14 cellular contexts compared by ENCODE assay signal in genomic region chr2:19894135-19894792, GRCh38. TPM values are rescaled to one million over a fixed set of nuclear protein-coding genes. Genes with fewer than 3 reads are reported as not detected.
DNase-seq lines count a peak whose midpoint lies in the region; ATAC-seq, FAIRE-seq and TF ChIP-seq lines count a peak whose summit lies in the region.
"Had no signal": no experiment of that assay in that cellular context is flagged by ENCODE, and none has a peak within 500 bp of the region (broad histone marks: within the 10 kb centered on the region; RNA-seq: fewer than 3 reads in every experiment).

No MANE protein-coding gene starts in this region.

- H3K4me1 Mint-ChIP-seq in stimulated activated naive CD8-positive, alpha-beta T cell treated with anti-CD3 and anti-CD28 coated beads, Interleukin-15, Interleukin-2, amounts not matched to agents 100 ng/mL and 50 ng/mL, for 24 hours (ENCODE audit: low read depth), result peaks cover 72% of the 10 kb centered on the region
- peaks cover 19 to 43% of the 10 kb centered on the region in 2 donors for H3K4me1 Mint-ChIP-seq in effector memory CD8-positive, alpha-beta T cell (ENCODE audit: low read depth in 2 of 2)

- H3K4me3 Mint-ChIP-seq in stimulated activated naive CD8-positive, alpha-beta T cell treated with anti-CD3 and anti-CD28 coated beads, Interleukin-15, Interleukin-2, amounts not matched to agents 100 ng/mL and 50 ng/mL, for 24 hours, result peak overlapping the region; percentile 60
- no peak overlapping the region for H3K4me3 Mint-ChIP-seq in effector memory CD8-positive, alpha-beta T cell

- no peaks in the 10 kb centered on the region for H3K27me3 ChIP-seq in pancreas
- H3K27me3 ChIP-seq: ovary had no signal

- H3K4me1 ChIP-seq in HEK293 (ENCODE audit: control insufficient read depth, insufficient read depth, low read length) (peaks cover 18% of the 10 kb centered on the region), pancreas (peaks cover 14 to 23% (median 21%) of the 10 kb centered on the region in 3 donors)

- no peaks in the 10 kb centered on the region for H3K9me3 Mint-ChIP-seq in stimulated activated naive CD8-positive, alpha-beta T cell treated with anti-CD3 and anti-CD28 coated beads, Interleukin-15, Interleukin-2, amounts not matched to agents 100 ng/mL and 50 ng/mL, for 24 hours
- no peaks in the 10 kb centered on the region for H3K9me3 Mint-ChIP-seq in effector memory CD8-positive, alpha-beta T cell

- H3K4me3 ChIP-seq in HEK293 (ENCODE audit: low read depth, low read length), result no peak overlapping the region
- H3K4me3 ChIP-seq in pancreas, result no peak overlapping the region
- H3K4me3 ChIP-seq: lower lobe of right lung, ovary had no signal

- CTCF ChIA-PET in HEK293 (lab: Yijun Ruan, JAX), result no interaction called here

- no peak for DNase-seq in stimulated activated naive CD8-positive, alpha-beta T cell treated with anti-CD3 and anti-CD28 coated beads, Interleukin-15, Interleukin-2, amounts not matched to agents 100 U/mL and 50 U/mL, for 24 hours
- no peak for DNase-seq in effector memory CD8-positive, alpha-beta T cell
- no peak for DNase-seq in pancreas
- no peak for DNase-seq in DMS 273 treated with DMSO at 0.1 percent for 48 hours (lab: John Stamatoyannopoulos, UW)
- DNase-seq in SHP77 (lab: John Stamatoyannopoulos, UW), result no peak
- DNase-seq: activated CD4-positive, alpha-beta T cell treated with anti-CD3 and anti-CD28 coated beads for 1 hour; EL; lower lobe of right lung; NCI-H524 treated with DMSO at 0.1 percent for 48 hours; ovary; stimulated activated CD4-positive, alpha-beta T cell treated with anti-CD3 and anti-CD28 coated beads, Interleukin-2, amount 100 ng/mL, for 48 hours had no signal

- peak overlapping the region; percentile 91 for H3K27ac Mint-ChIP-seq in stimulated activated naive CD8-positive, alpha-beta T cell treated with anti-CD3 and anti-CD28 coated beads, Interleukin-15, Interleukin-2, amounts not matched to agents 100 ng/mL and 50 ng/mL, for 24 hours
- H3K27ac Mint-ChIP-seq in effector memory CD8-positive, alpha-beta T cell, result peak overlapping the region in 1 of 2 donors; percentile 71

- intact Hi-C loops in pancreas (cut with DNase I), result no loop called here

- POLR2A ChIA-PET in HEK293 (lab: Yijun Ruan, JAX), result no interaction called here

- no peaks in the 10 kb centered on the region for H3K36me3 ChIP-seq in HEK293 (ENCODE audit: control insufficient read depth in 2 of 2, insufficient read depth in 1 of 2, low read length in 2 of 2)
- H3K36me3 ChIP-seq in pancreas, result no peaks in the 10 kb centered on the region
- H3K36me3 ChIP-seq: lower lobe of right lung, ovary had no signal

- ATAC-seq in stimulated activated naive CD8-positive, alpha-beta T cell treated with anti-CD3 and anti-CD28 coated beads, Interleukin-15, Interleukin-2, amounts not matched to agents 100 U/mL and 50 U/mL, for 24 hours, result no peak
- ATAC-seq in HG03378 (IDR thresholded peaks at IDR 0.05; ENCODE audit: unreplicated experiment) (peak; percentile 11), pancreas (no peak)
- ATAC-seq in effector memory CD8-positive, alpha-beta T cell (replicated peaks), result no peak
- ATAC-seq: lower lobe of right lung had no signal

- no peaks in the 10 kb centered on the region for H3K9me3 ChIP-seq in HEK293 (ENCODE audit: control insufficient read depth, insufficient read depth, low read depth, low read length)
- H3K9me3 ChIP-seq in pancreas, result no peaks in the 10 kb centered on the region
- H3K9me3 ChIP-seq: lower lobe of right lung, ovary had no signal

- TF ChIP-seq CTCF in HEK293 (tag by site-specific recombination; IDR thresholded peaks at IDR 0.05), result no peak
- no peak for TF ChIP-seq CTCF in pancreas (IDR thresholded peaks at IDR 0.05)

- FAIRE-seq in pancreas (lab: Jason Lieb, UNC), result no peak

- WGBS in pancreas, 2 donors, result 94 to 98% methylated on average over 4 of the region's 4 CpGs

- peaks cover 16% of the 10 kb centered on the region for H3K36me3 Mint-ChIP-seq in stimulated activated naive CD8-positive, alpha-beta T cell treated with anti-CD3 and anti-CD28 coated beads, Interleukin-15, Interleukin-2, amounts not matched to agents 100 ng/mL and 50 ng/mL, for 24 hours (ENCODE audit: low read depth)
- peaks cover 10% of the 10 kb centered on the region for H3K36me3 Mint-ChIP-seq in effector memory CD8-positive, alpha-beta T cell (ENCODE audit: insufficient read depth)

- no peaks in the 10 kb centered on the region for H3K27me3 Mint-ChIP-seq in stimulated activated naive CD8-positive, alpha-beta T cell treated with anti-CD3 and anti-CD28 coated beads, Interleukin-15, Interleukin-2, amounts not matched to agents 100 ng/mL and 50 ng/mL, for 24 hours
- H3K27me3 Mint-ChIP-seq in effector memory CD8-positive, alpha-beta T cell, result no peaks in the 10 kb centered on the region

- H3K27ac ChIP-seq in HEK293 (ENCODE audit: extremely low read depth, low read depth, low read length) (no peak overlapping the region), pancreas (no peak overlapping the region)
- H3K27ac ChIP-seq: lower lobe of right lung, ovary had no signal

TF ChIP-seq in HEK293, 187 proteins besides CTCF, POLR2A, EP300 and RAD21:
- TF ChIP-seq HOXA7 (CRISPR knock-in tag; IDR thresholded peaks at IDR 0.05; ENCODE audit: borderline replicate concordance), result no peak
- peak; percentile 32; the same call in 1 of the 2 replicates for TF ChIP-seq EGR2 (tag by site-specific recombination; IDR thresholded peaks at IDR 0.05; ENCODE audit: low read depth)
- TF ChIP-seq ZNF560 (tag by site-specific recombination; IDR thresholded peaks at IDR 0.05; ENCODE audit: borderline replicate concordance), result no peak
- TF ChIP-seq ZNF596 (tag by site-specific recombination; IDR thresholded peaks at IDR 0.05), result no peak
- TF ChIP-seq, protein P1, sequence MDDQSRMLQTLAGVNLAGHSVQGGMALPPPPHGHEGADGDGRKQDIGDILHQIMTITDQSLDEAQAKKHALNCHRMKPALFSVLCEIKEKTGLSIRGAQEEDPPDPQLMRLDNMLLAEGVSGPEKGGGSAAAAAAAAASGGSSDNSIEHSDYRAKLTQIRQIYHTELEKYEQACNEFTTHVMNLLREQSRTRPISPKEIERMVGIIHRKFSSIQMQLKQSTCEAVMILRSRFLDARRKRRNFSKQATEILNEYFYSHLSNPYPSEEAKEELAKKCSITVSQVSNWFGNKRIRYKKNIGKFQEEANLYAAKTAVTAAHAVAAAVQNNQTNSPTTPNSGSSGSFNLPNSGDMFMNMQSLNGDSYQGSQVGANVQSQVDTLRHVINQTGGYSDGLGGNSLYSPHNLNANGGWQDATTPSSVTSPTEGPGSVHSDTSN (CRISPR knock-in tag; IDR thresholded peaks at IDR 0.05), result no peak
- TF ChIP-seq ZNF677 (tag by site-specific recombination; IDR thresholded peaks at IDR 0.05), result no peak
- TF ChIP-seq FEZF1 (tag by site-specific recombination; IDR thresholded peaks at IDR 0.05), result peak; percentile 88
- TF ChIP-seq, protein P2, sequence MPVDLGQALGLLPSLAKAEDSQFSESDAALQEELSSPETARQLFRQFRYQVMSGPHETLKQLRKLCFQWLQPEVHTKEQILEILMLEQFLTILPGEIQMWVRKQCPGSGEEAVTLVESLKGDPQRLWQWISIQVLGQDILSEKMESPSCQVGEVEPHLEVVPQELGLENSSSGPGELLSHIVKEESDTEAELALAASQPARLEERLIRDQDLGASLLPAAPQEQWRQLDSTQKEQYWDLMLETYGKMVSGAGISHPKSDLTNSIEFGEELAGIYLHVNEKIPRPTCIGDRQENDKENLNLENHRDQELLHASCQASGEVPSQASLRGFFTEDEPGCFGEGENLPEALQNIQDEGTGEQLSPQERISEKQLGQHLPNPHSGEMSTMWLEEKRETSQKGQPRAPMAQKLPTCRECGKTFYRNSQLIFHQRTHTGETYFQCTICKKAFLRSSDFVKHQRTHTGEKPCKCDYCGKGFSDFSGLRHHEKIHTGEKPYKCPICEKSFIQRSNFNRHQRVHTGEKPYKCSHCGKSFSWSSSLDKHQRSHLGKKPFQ (tag by site-specific recombination; IDR thresholded peaks at IDR 0.05), result no peak
- TF ChIP-seq ZNF214 (tag by site-specific recombination; IDR thresholded peaks at IDR 0.05; ENCODE audit: borderline replicate concordance), result no peak
- 0 out of 2 replicates have a peak, but pooled peaks have one; percentile 14 for TF ChIP-seq OSR2 (tag by site-specific recombination; IDR thresholded peaks at IDR 0.05)
- no peak for TF ChIP-seq ELK4 (IDR thresholded peaks at IDR 0.05; ENCODE audit: borderline replicate concordance, low read depth, low read length)
- peak; percentile 78; the same call in 1 of the 2 replicates for TF ChIP-seq ZNF121 (tag by site-specific recombination; IDR thresholded peaks at IDR 0.05)
- no peak for TF ChIP-seq ZNF660 (tag by site-specific recombination; IDR thresholded peaks at IDR 0.05)
- no peak for TF ChIP-seq ZNF626 (tag by site-specific recombination; IDR thresholded peaks at IDR 0.05)
- TF ChIP-seq GLIS1 (tag by site-specific recombination; IDR thresholded peaks at IDR 0.05), result peak; percentile 22; the same call in 1 of the 2 replicates
- no peak for TF ChIP-seq ZBTB20 (tag by site-specific recombination; IDR thresholded peaks at IDR 0.05)
- no peak for TF ChIP-seq ZNF530 (tag by site-specific recombination; IDR thresholded peaks at IDR 0.05; ENCODE audit: low read depth)
- no peak for TF ChIP-seq BCL11A (tag by site-specific recombination; IDR thresholded peaks at IDR 0.05; ENCODE audit: low read depth)
- no peak for TF ChIP-seq ZNF623 (tag by site-specific recombination; IDR thresholded peaks at IDR 0.05)

RNA-seq across cellular contexts. Expression of gene TTC32, which starts 7.5 kb away (rescaled TPM):
- 1 to 10 TPM; 3.2 to 6.6 (median 4.2) TPM for total RNA-seq in pancreas
- polyA plus RNA-seq in pancreas, result 10 to 100 TPM; 10.5 to 24.3 TPM
